12 cellular contexts compared by ENCODE assay signal in genomic region chr3:141429371-141430035, GRCh38. TPM values are rescaled to one million over a fixed set of nuclear protein-coding genes. Genes with fewer than 3 reads are reported as not detected.
A peak's percentile ranks its signal among the peaks of the same experiment; 100 is the strongest.
DNase-seq lines count a peak whose midpoint lies in the region; ATAC-seq and TF ChIP-seq lines count a peak whose summit lies in the region.
"Had no signal": no experiment of that assay in that cellular context is flagged by ENCODE, and none has a peak within 500 bp of the region (broad histone marks: within the 10 kb centered on the region; RNA-seq: fewer than 3 reads in every experiment).

No MANE protein-coding gene starts in this region.

- H3K4me3 ChIP-seq in esophagus muscularis mucosa (peak overlapping the region in 2 of 4 donors; percentile 1 to 14), neural progenitor cell (no peak overlapping the region)

- H3K36me3 ChIP-seq in esophagus muscularis mucosa (peaks cover 0 to 24% (median 9%) of the 10 kb centered on the region in 4 donors), neural progenitor cell (no peaks in the 10 kb centered on the region)

- 69% methylated on average over 17 of the region's 18 CpGs for WGBS in esophagus muscularis mucosa

- ATAC-seq in HG03354 (IDR thresholded peaks at IDR 0.05; ENCODE audit: poor library complexity, severe bottlenecking, unreplicated experiment): no peak
- ATAC-seq: natural killer cell treated with Interleukin-12 subunit alpha and Interleukin-12 subunit beta and Interleukin-15 and Interleukin-18, amount 100 ng/mL, for 72 hours had no signal

- no peaks in the 10 kb centered on the region for H3K9me3 Mint-ChIP-seq in activated naive CD8-positive, alpha-beta T cell (ENCODE audit: low read depth)
- no peaks in the 10 kb centered on the region for H3K9me3 Mint-ChIP-seq in activated naive CD8-positive, alpha-beta T cell treated with anti-CD3 and anti-CD28 coated beads for 36 hours
- H3K9me3 Mint-ChIP-seq in neural progenitor cell (no peaks in the 10 kb centered on the region), endothelial cell (ENCODE audit: unreplicated experiment) (no peaks in the 10 kb centered on the region)
- H3K9me3 Mint-ChIP-seq: natural killer cell treated with Interleukin-12 subunit alpha and Interleukin-12 subunit beta and Interleukin-15 and Interleukin-18, amount 100 ng/mL, for 72 hours had no signal

- H3K36me3 Mint-ChIP-seq in activated naive CD8-positive, alpha-beta T cell: peaks cover 5% of the 10 kb centered on the region
- H3K36me3 Mint-ChIP-seq in activated naive CD8-positive, alpha-beta T cell treated with anti-CD3 and anti-CD28 coated beads for 36 hours: no peaks in the 10 kb centered on the region
- H3K36me3 Mint-ChIP-seq in neural progenitor cell (peaks cover 8% of the 10 kb centered on the region), endothelial cell (ENCODE audit: low read depth, unreplicated experiment) (peaks cover 4% of the 10 kb centered on the region)
- H3K36me3 Mint-ChIP-seq: natural killer cell treated with Interleukin-12 subunit alpha and Interleukin-12 subunit beta and Interleukin-15 and Interleukin-18, amount 100 ng/mL, for 72 hours had no signal

- H3K4me1 Mint-ChIP-seq in activated naive CD8-positive, alpha-beta T cell (ENCODE audit: low read depth): peaks cover 23% of the 10 kb centered on the region
- H3K4me1 Mint-ChIP-seq in activated naive CD8-positive, alpha-beta T cell treated with anti-CD3 and anti-CD28 coated beads for 36 hours: peaks cover 16% of the 10 kb centered on the region
- H3K4me1 Mint-ChIP-seq in neural progenitor cell (peaks cover 3% of the 10 kb centered on the region), endothelial cell (ENCODE audit: unreplicated experiment) (peaks cover 10% of the 10 kb centered on the region)

- TF ChIP-seq CTCF in esophagus muscularis mucosa (IDR thresholded peaks at IDR 0.05): no peak
- no peak for TF ChIP-seq CTCF in neural progenitor cell (IDR thresholded peaks at IDR 0.05)
- no peak for TF ChIP-seq CTCF in endothelial cell (IDR thresholded peaks at IDR 0.05; ENCODE audit: unreplicated experiment)

- no peak for DNase-seq in activated naive CD8-positive, alpha-beta T cell treated with anti-CD3 and anti-CD28 coated beads for 36 hours
- DNase-seq in esophagus muscularis mucosa (ENCODE audit: extremely low spot score): no peak
- no peak for DNase-seq in neural progenitor cell (ENCODE audit: low spot score)
- no peak for DNase-seq in NCI-H82 treated with DMSO at 0.1 percent for 48 hours (lab: John Stamatoyannopoulos, UW; ENCODE audit: unreplicated experiment)
- DNase-seq in superior temporal gyrus (ENCODE audit: extremely low spot score): no peak
- DNase-seq in endothelial cell (ENCODE audit: low spot score): no peak
- DNase-seq: activated naive CD4-positive, alpha-beta T cell treated with anti-CD3 and anti-CD28 coated beads, Interleukin-2, amount 50 U/mL, for 16 hours; erythroblast; stimulated activated naive CD4-positive, alpha-beta T cell treated with Interleukin-2 at 50 U/mL for 16 hours had no signal

- H3K27me3 ChIP-seq in esophagus muscularis mucosa: no peaks in the 10 kb centered on the region
- no peaks in the 10 kb centered on the region for H3K27me3 ChIP-seq in neural progenitor cell

- H3K4me1 ChIP-seq in esophagus muscularis mucosa (peaks cover 89 to 100% (median 98%) of the 10 kb centered on the region in 4 donors), neural progenitor cell (peaks cover 19% of the 10 kb centered on the region)

- H3K9me3 ChIP-seq in esophagus muscularis mucosa (no peaks in the 10 kb centered on the region), neural progenitor cell (ENCODE audit: low read depth) (no peaks in the 10 kb centered on the region)

- no peaks in the 10 kb centered on the region for H3K79me2 ChIP-seq in neural progenitor cell (ENCODE audit: low read depth)

- H3K27me3 Mint-ChIP-seq in activated naive CD8-positive, alpha-beta T cell: no peaks in the 10 kb centered on the region
- H3K27me3 Mint-ChIP-seq in activated naive CD8-positive, alpha-beta T cell treated with anti-CD3 and anti-CD28 coated beads for 36 hours: no peaks in the 10 kb centered on the region
- H3K27me3 Mint-ChIP-seq in neural progenitor cell (ENCODE audit: insufficient read depth, low read depth) (no peaks in the 10 kb centered on the region), endothelial cell (ENCODE audit: unreplicated experiment) (peaks cover 3% of the 10 kb centered on the region)
- H3K27me3 Mint-ChIP-seq: natural killer cell treated with Interleukin-12 subunit alpha and Interleukin-12 subunit beta and Interleukin-15 and Interleukin-18, amount 100 ng/mL, for 72 hours had no signal

- H3K4me2 ChIP-seq in neural progenitor cell: no peak overlapping the region

- TF ChIP-seq EP300 in esophagus muscularis mucosa (IDR thresholded peaks at IDR 0.05): no peak

- H2AFZ ChIP-seq in neural progenitor cell (replicated peaks): no peak overlapping the region

- peak overlapping the region; percentile 83 to 90 (median 85) for H3K27ac ChIP-seq in esophagus muscularis mucosa (replicated peaks in 1 of 4)
- no peak overlapping the region for H3K27ac ChIP-seq in neural progenitor cell

- H3K4me3 Mint-ChIP-seq in activated naive CD8-positive, alpha-beta T cell: no peak overlapping the region
- no peak overlapping the region for H3K4me3 Mint-ChIP-seq in activated naive CD8-positive, alpha-beta T cell treated with anti-CD3 and anti-CD28 coated beads for 36 hours
- H3K4me3 Mint-ChIP-seq in neural progenitor cell (no peak overlapping the region), endothelial cell (ENCODE audit: unreplicated experiment) (no peak overlapping the region)
- H3K4me3 Mint-ChIP-seq: natural killer cell treated with Interleukin-12 subunit alpha and Interleukin-12 subunit beta and Interleukin-15 and Interleukin-18, amount 100 ng/mL, for 72 hours had no signal

- intact Hi-C loops in esophagus muscularis mucosa (cut with DNase I): no loop called here

- no peak overlapping the region for H3K9ac ChIP-seq in neural progenitor cell

- H4K20me1 ChIP-seq in neural progenitor cell (ENCODE audit: low read depth): no peaks in the 10 kb centered on the region

- H3F3A ChIP-seq in neural progenitor cell (ENCODE audit: low read depth): no peaks in the 10 kb centered on the region

- peak overlapping the region; percentile 8 for H3K27ac Mint-ChIP-seq in activated naive CD8-positive, alpha-beta T cell
- H3K27ac Mint-ChIP-seq in activated naive CD8-positive, alpha-beta T cell treated with anti-CD3 and anti-CD28 coated beads for 36 hours: no peak overlapping the region
- peak overlapping the region; percentile 78 for H3K27ac Mint-ChIP-seq in neural progenitor cell
- H3K27ac Mint-ChIP-seq in endothelial cell (ENCODE audit: unreplicated experiment): no peak overlapping the region
- H3K27ac Mint-ChIP-seq: natural killer cell treated with Interleukin-12 subunit alpha and Interleukin-12 subunit beta and Interleukin-15 and Interleukin-18, amount 100 ng/mL, for 72 hours had no signal

- TF ChIP-seq POLR2A in esophagus muscularis mucosa (IDR thresholded peaks at IDR 0.05; ENCODE audit: low read depth): no peak

RNA-seq across cellular contexts. Expression of gene RASA2, which starts 57.3 kb away (rescaled TPM):
- 10 to 100 TPM; 36.1 to 40.2 TPM for total RNA-seq in activated naive CD8-positive, alpha-beta T cell treated with anti-CD3 and anti-CD28 coated beads for 36 hours
- total RNA-seq in esophagus muscularis mucosa: 10 to 100 TPM in 3 of 4 donors, 1 to 10 TPM in 1; 9.1 to 12.8 (median 10.6) TPM
- total RNA-seq in neural progenitor cell (ENCODE audit: low replicate concordance): 40.3 and 48.4 TPM in 2 replicates
- 32.5 TPM for total RNA-seq in endothelial cell (ENCODE audit: unreplicated experiment)

Comparison
In these comparisons a context has a peak if more than half of its experiments do, and no peak if none do; other contexts are left out.
1. H3K27ac Mint-ChIP-seq: peak in activated naive CD8-positive, alpha-beta T cell (single experiment) and neural progenitor cell (single experiment); none in activated naive CD8-positive, alpha-beta T cell treated with anti-CD3 and anti-CD28 coated beads for 36 hours (single experiment) and endothelial cell (single experiment).